8 cellular contexts compared by ENCODE assay signal in the genomic region with DNA sequence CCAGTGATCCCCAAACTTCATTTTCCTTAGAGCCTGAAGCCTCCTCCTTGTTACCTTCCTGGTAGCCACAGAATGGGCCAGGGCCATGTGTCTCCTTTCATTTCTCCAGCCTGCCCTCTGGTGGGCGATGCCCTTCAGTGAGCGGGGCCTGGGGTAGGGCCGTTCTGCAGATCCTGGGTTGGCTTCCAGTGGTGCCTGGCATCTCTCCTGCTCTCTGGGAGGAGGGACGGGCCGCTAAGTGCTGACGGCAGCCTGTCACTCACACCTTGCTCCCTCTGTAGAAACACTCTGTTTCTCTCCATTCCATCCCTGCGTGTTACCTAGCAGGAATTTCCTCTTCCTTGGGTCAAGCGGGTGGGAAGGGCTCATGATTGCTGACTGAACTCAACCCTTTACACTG.
DNase-seq lines count a peak whose midpoint lies in the region; ATAC-seq and TF ChIP-seq lines count a peak whose summit lies in the region.

No MANE protein-coding gene starts in this region.

- H3K4me1 Mint-ChIP-seq in nephron: peaks cover 69% of the 10 kb centered on the region

- peaks cover 3% of the 10 kb centered on the region for H3K27me3 Mint-ChIP-seq in nephron (ENCODE audit: low read depth)

- peak overlapping the region in 1 of 3 experiments; percentile 50 for H3K4me3 Mint-ChIP-seq in nephron

- peak; percentile 67 for TF ChIP-seq CTCF in fibroblast of mammary gland (conservative IDR thresholded peaks at IDR 0.05; ENCODE audit: control insufficient read depth, insufficient read depth, low read depth, low read length)
- peak; percentile 46 to 69 (median 56) for TF ChIP-seq CTCF in nephron (IDR thresholded peaks at IDR 0.05; ENCODE audit: unreplicated experiment in 3 of 3)

- DNase-seq in A172 (ENCODE audit: low spot score) (peak; percentile 57), GM03348 (ENCODE audit: low spot score) (peak; percentile 83), NCI-H1417 (lab: John Stamatoyannopoulos, UW) (peak; percentile 77 to 92 (median 81)), T1000 (lab: John Stamatoyannopoulos, UW) (peak; percentile 65), fibroblast of mammary gland (ENCODE audit: low read depth) (peak; percentile 82)

- peaks cover 4% of the 10 kb centered on the region for H3K36me3 Mint-ChIP-seq in nephron (ENCODE audit: low read depth)

- no peak overlapping the region for H3K4me3 ChIP-seq in fibroblast of mammary gland (ENCODE audit: control insufficient read depth, low read depth, low read length)

- H3K27ac Mint-ChIP-seq in nephron: peak overlapping the region; percentile 87 to 100 (median 97)

- peaks cover 17% of the 10 kb centered on the region for H3K9me3 Mint-ChIP-seq in nephron

- ATAC-seq in GM18907 (IDR thresholded peaks at IDR 0.05; ENCODE audit: unreplicated experiment) (no peak), GM21367 (IDR thresholded peaks at IDR 0.05; ENCODE audit: unreplicated experiment) (no peak)
